ENCODE assay signal across 24 cellular contexts in the genomic region with DNA sequence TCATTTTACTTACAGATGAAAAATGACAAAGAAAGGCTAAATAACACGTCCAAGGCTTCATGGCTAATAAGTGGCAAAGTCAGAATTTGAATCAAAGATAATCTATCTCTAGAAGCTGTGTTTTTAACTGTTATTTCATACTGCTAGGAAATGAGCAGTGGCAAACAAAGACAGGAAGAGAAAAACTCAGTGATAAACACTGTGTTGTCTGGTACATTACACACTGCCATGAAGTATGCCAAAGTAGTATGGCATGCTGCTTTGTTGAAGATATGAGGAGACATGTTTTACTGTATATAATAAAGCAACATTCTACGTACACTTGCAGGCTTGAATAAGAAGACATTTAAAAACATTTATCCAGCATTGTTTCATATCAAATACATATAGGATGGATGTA. TPM values are rescaled to one million over a fixed set of nuclear protein-coding genes. Genes with fewer than 3 reads are reported as not detected.
DNase-seq lines count a peak whose midpoint lies in the region; ATAC-seq, FAIRE-seq and TF ChIP-seq lines count a peak whose summit lies in the region.
"Had no signal": no experiment of that assay in that cellular context is flagged by ENCODE, and none has a peak within 500 bp of the region (broad histone marks: within the 10 kb centered on the region; RNA-seq: fewer than 3 reads in every experiment).

No MANE protein-coding gene starts in this region.

- POLR2A ChIA-PET in endothelial cell of umbilical vein (lab: Charles Lee), result no interaction called here
- POLR2A ChIA-PET in activated CD4-positive, alpha-beta memory T cell treated with anti-CD3 and anti-CD28 coated beads, Interleukin-2, amount 10 ng/mL, durations not matched to agents 7 days and 5 days (lab: Charles Lee), result no interaction called here

- H3K4me2 ChIP-seq in Loucy (ENCODE audit: low read depth, low read length, poor library complexity, severe bottlenecking) (no peak overlapping the region), endothelial cell of umbilical vein (ENCODE audit: insufficient read depth, low read length) (peak overlapping the region; percentile 52)
- H3K4me2 ChIP-seq: A549; BLaER1 treated with 17β-estradiol and CSF1 and Interleukin-3, amounts not matched to agents 10 nM and 100 nM had no signal

- TF ChIP-seq POLR2A in endothelial cell of umbilical vein (IDR thresholded peaks at IDR 0.05; ENCODE audit: low read depth, low read length) (no peak), gastroesophageal sphincter (IDR thresholded peaks at IDR 0.05) (no peak)

- no peaks in the 10 kb centered on the region for H3K79me2 ChIP-seq in Loucy (ENCODE audit: insufficient read depth, low read length)
- no peaks in the 10 kb centered on the region for H3K79me2 ChIP-seq in endothelial cell of umbilical vein (ENCODE audit: control insufficient read depth, insufficient read depth, low read length)

- FAIRE-seq in endothelial cell of umbilical vein (lab: Jason Lieb, UNC), result no peak
- FAIRE-seq: A549, D721Med, G401.6, GM12891, GM19239 had no signal

- H4K20me1 ChIP-seq in Loucy (ENCODE audit: insufficient read depth, low read length, poor library complexity, severe bottlenecking), result no peaks in the 10 kb centered on the region
- no peaks in the 10 kb centered on the region for H4K20me1 ChIP-seq in endothelial cell of umbilical vein (replicated peaks; ENCODE audit: control insufficient read depth, extremely low read depth, insufficient read depth, low read length)
- H4K20me1 ChIP-seq: BLaER1 treated with 17β-estradiol and CSF1 and Interleukin-3, amounts not matched to agents 10 nM and 100 nM had no signal

- dilution Hi-C loops in endothelial cell of umbilical vein (cut with MboI; ENCODE audit: extremely low pct_ligation_motif_present, low sequenced_read_pairs), result no loop called here

- no peaks in the 10 kb centered on the region for H3F3A ChIP-seq in Loucy (ENCODE audit: low read depth)

- no peaks in the 10 kb centered on the region for H3K4me1 Mint-ChIP-seq in activated CD4-positive, alpha-beta memory T cell treated with anti-CD3 and anti-CD28 coated beads, Interleukin-2, amount 10 ng/mL, durations not matched to agents 7 days and 5 days
- H3K4me1 Mint-ChIP-seq: B cell had no signal

- CTCF ChIA-PET in endothelial cell of umbilical vein (lab: Charles Lee), result interaction anchor here (1.5 to 2.8 kb wide), 3 partner anchors 11 to 66 kb away, joined by 4 to 11 read pairs (median 10); no protein-coding TSS in a partner anchor
- CTCF ChIA-PET in activated CD4-positive, alpha-beta memory T cell treated with anti-CD3 and anti-CD28 coated beads, Interleukin-2, amount 10 ng/mL, durations not matched to agents 7 days and 5 days (lab: Charles Lee), result interaction anchor here (1.1 kb wide), 1 partner anchor 66 kb away, joined by 3 read pairs; no protein-coding TSS in a partner anchor

- no peak overlapping the region for H3K27ac Mint-ChIP-seq in activated CD4-positive, alpha-beta memory T cell treated with anti-CD3 and anti-CD28 coated beads, Interleukin-2, amount 10 ng/mL, durations not matched to agents 7 days and 5 days
- H3K27ac Mint-ChIP-seq: B cell; CD4-positive, alpha-beta T cell; CD8-positive, alpha-beta T cell had no signal

- no TSS peak for BruUV-seq in endothelial cell of umbilical vein (replicated peaks; lab: Mats Ljungman, UMichigan)

- peaks cover 2% of the 10 kb centered on the region for H3K27me3 Mint-ChIP-seq in activated CD4-positive, alpha-beta memory T cell treated with anti-CD3 and anti-CD28 coated beads, Interleukin-2, amount 10 ng/mL, durations not matched to agents 7 days and 5 days

- no peak for ATAC-seq in gastroesophageal sphincter
- ATAC-seq: A549; CD8-positive, alpha-beta T cell had no signal

- H3K4me1 ChIP-seq in Loucy (ENCODE audit: insufficient read depth, low read length, poor library complexity, severe bottlenecking) (no peaks in the 10 kb centered on the region), endothelial cell of umbilical vein (ENCODE audit: control insufficient read depth, extremely low read depth, insufficient read depth, low read length) (peaks cover 23% of the 10 kb centered on the region), gastroesophageal sphincter (no peaks in the 10 kb centered on the region)
- H3K4me1 ChIP-seq: BLaER1 treated with 17β-estradiol and CSF1 and Interleukin-3, amounts not matched to agents 10 nM and 100 nM; Caco-2 had no signal

- H3K36me3 ChIP-seq in Loucy (ENCODE audit: insufficient read depth, low read length), result no peaks in the 10 kb centered on the region
- no peaks in the 10 kb centered on the region for H3K36me3 ChIP-seq in endothelial cell of umbilical vein (ENCODE audit: control insufficient read depth in 2 of 2, extremely low read depth in 1 of 2, insufficient read depth in 2 of 2, low read length in 2 of 2)
- H3K36me3 ChIP-seq in gastroesophageal sphincter, result no peaks in the 10 kb centered on the region
- H3K36me3 ChIP-seq: BLaER1 treated with 17β-estradiol and CSF1 and Interleukin-3, amounts not matched to agents 10 nM and 100 nM had no signal

- H2AFZ ChIP-seq in Loucy (ENCODE audit: low read length) (0 out of 2 replicates have a peak overlapping the region, but pooled peaks have one; percentile 41), endothelial cell of umbilical vein (ENCODE audit: low read depth, low read length) (peak overlapping the region; percentile 53)

- peak; percentile 42 to 57 for DNase-seq in dermis microvascular lymphatic vessel endothelial cell (ENCODE audit: low read depth in 2 of 2)
- DNase-seq in endothelial cell of umbilical vein (ENCODE audit: low read depth, low spot score), result peak; percentile 65
- peak; percentile 19 to 41 for DNase-seq in lung microvascular endothelial cell (ENCODE audit: low read depth in 2 of 2)
- no peak for DNase-seq in activated CD4-positive, CD25-positive, alpha-beta regulatory T cell treated with anti-CD3 and anti-CD28 coated beads, Interleukin-2, amount 50 U/mL, for 72 hours
- DNase-seq in activated CD4-positive, alpha-beta memory T cell treated with anti-CD3 and anti-CD28 coated beads, Interleukin-2, amount 10 ng/mL, durations not matched to agents 7 days and 5 days, result no peak
- no peak for DNase-seq in activated T-cell treated with anti-CD3 and anti-CD28 coated beads, Interleukin-2, amount 50 U/mL, for 48 hours
- DNase-seq: AML-193; Caco-2; Calu3; CD4-positive, alpha-beta T cell; CD8-positive, alpha-beta T cell; DMS79 treated with DMSO at 0.1 percent for 48 hours; GF-D8 had no signal

- H3K27ac ChIP-seq in endothelial cell of umbilical vein (ENCODE audit: insufficient read depth, low read depth, low read length) (peak overlapping the region; percentile 52), gastroesophageal sphincter (no peak overlapping the region)
- H3K27ac ChIP-seq: 22Rv1; A549; BLaER1 treated with 17β-estradiol and CSF1 and Interleukin-3, amounts not matched to agents 10 nM and 100 nM; C4-2B had no signal

- H3K9ac ChIP-seq in Loucy (ENCODE audit: low read depth, low read length, poor library complexity, severe bottlenecking) (no peak overlapping the region), endothelial cell of umbilical vein (replicated peaks; ENCODE audit: extremely low read depth, insufficient read depth, low read length) (peak overlapping the region; percentile 33)
- H3K9ac ChIP-seq: BLaER1 treated with 17β-estradiol and CSF1 and Interleukin-3, amounts not matched to agents 10 nM and 100 nM had no signal

- intact Hi-C loops in endothelial cell of umbilical vein (cut with micrococcal nuclease), result no loop called here

- no peaks in the 10 kb centered on the region for H3K9me1 ChIP-seq in endothelial cell of umbilical vein (replicated peaks; ENCODE audit: control insufficient read depth, extremely low read depth, insufficient read depth, low read length)

- no peaks in the 10 kb centered on the region for H3K36me3 Mint-ChIP-seq in activated CD4-positive, alpha-beta memory T cell treated with anti-CD3 and anti-CD28 coated beads, Interleukin-2, amount 10 ng/mL, durations not matched to agents 7 days and 5 days (ENCODE audit: low read depth)
- H3K36me3 Mint-ChIP-seq: CD8-positive, alpha-beta T cell had no signal

- no peak overlapping the region for H3K4me3 Mint-ChIP-seq in activated CD4-positive, alpha-beta memory T cell treated with anti-CD3 and anti-CD28 coated beads, Interleukin-2, amount 10 ng/mL, durations not matched to agents 7 days and 5 days
- H3K4me3 Mint-ChIP-seq: B cell; CD4-positive, alpha-beta T cell; CD8-positive, alpha-beta T cell had no signal

- H3K27me3 ChIP-seq in Loucy (ENCODE audit: insufficient read depth, low read length, poor library complexity, severe bottlenecking) (no peaks in the 10 kb centered on the region), endothelial cell of umbilical vein (ENCODE audit: control insufficient read depth in 2 of 2, insufficient read depth in 2 of 2, low read length in 2 of 2) (no peaks in the 10 kb centered on the region), gastroesophageal sphincter (no peaks in the 10 kb centered on the region)
- H3K27me3 ChIP-seq: BLaER1 treated with 17β-estradiol and CSF1 and Interleukin-3, amounts not matched to agents 10 nM and 100 nM had no signal

- H3K9me3 ChIP-seq in Loucy (ENCODE audit: insufficient read depth, low read depth, low read length) (no peaks in the 10 kb centered on the region), endothelial cell of umbilical vein (replicated peaks; ENCODE audit: control insufficient read depth, insufficient read depth, low read length) (no peaks in the 10 kb centered on the region), gastroesophageal sphincter (no peaks in the 10 kb centered on the region)
- H3K9me3 ChIP-seq: A549; BLaER1 treated with 17β-estradiol and CSF1 and Interleukin-3, amounts not matched to agents 10 nM and 100 nM; Caco-2 had no signal

- no peaks in the 10 kb centered on the region for H3K9me3 Mint-ChIP-seq in activated CD4-positive, alpha-beta memory T cell treated with anti-CD3 and anti-CD28 coated beads, Interleukin-2, amount 10 ng/mL, durations not matched to agents 7 days and 5 days
- H3K9me3 Mint-ChIP-seq: CD4-positive, alpha-beta T cell; CD8-positive, alpha-beta T cell had no signal

- TF ChIP-seq CTCF in Loucy (conservative IDR thresholded peaks at IDR 0.05; ENCODE audit: low read length) (no peak), endothelial cell of umbilical vein (IDR thresholded peaks at IDR 0.05; ENCODE audit: extremely low read depth in 1 of 2, insufficient read depth in 1 of 2, low read depth in 1 of 2, low read length in 2 of 2) (no peak), gastroesophageal sphincter (IDR thresholded peaks at IDR 0.05) (no peak)

- TF ChIP-seq EP300 in gastroesophageal sphincter (IDR thresholded peaks at IDR 0.05), result no peak

- no peaks in the 10 kb centered on the region for H3K9me2 ChIP-seq in Loucy (replicated peaks; ENCODE audit: low read depth, low read length)

- H3K4me3 ChIP-seq in Loucy (ENCODE audit: low read length, poor library complexity, severe bottlenecking) (no peak overlapping the region), endothelial cell of umbilical vein (replicated peaks in 1 of 3; ENCODE audit: insufficient read depth in 1 of 3, low read depth in 1 of 3, low read length in 3 of 3) (no peak overlapping the region), gastroesophageal sphincter (no peak overlapping the region)
- H3K4me3 ChIP-seq: A549; BLaER1 treated with 17β-estradiol and CSF1 and Interleukin-3, amounts not matched to agents 10 nM and 100 nM had no signal

- WGBS in gastroesophageal sphincter (ENCODE audit: low coverage in 1 of 2), 2 donors, result 78 to 84% methylated on average over 2 of the region's 2 CpGs

RNA-seq across cellular contexts. Expression of a gene that starts 49.5 kb away (rescaled TPM):
- 3.3 and 3.9 TPM in 2 replicates for total RNA-seq in dermis microvascular lymphatic vessel endothelial cell
- 4.2 and 5.0 TPM in 2 replicates for total RNA-seq in endothelial cell of umbilical vein
- 1.0 and 1.1 TPM in 2 replicates for polyA plus RNA-seq in endothelial cell of umbilical vein
- 1.3 and 1.7 TPM in 2 replicates for polyA plus RNA-seq in endothelial cell of umbilical vein (2011; cell fraction: cytosol; rRNA removed)
- 1.5 and 1.8 TPM in 2 replicates for polyA plus RNA-seq in endothelial cell of umbilical vein (2011; cell fraction: nucleus; rRNA removed)
- 1.4 and 2.7 TPM in 2 replicates for polyA plus RNA-seq in endothelial cell of umbilical vein (2012)
- 1.8 and 2.1 TPM in 2 replicates for polyA minus RNA-seq in endothelial cell of umbilical vein
- polyA minus RNA-seq in endothelial cell of umbilical vein (2011; cell fraction: cytosol; rRNA and poly(A)+ RNA removed), result 4.2 TPM
- polyA minus RNA-seq in endothelial cell of umbilical vein (2011; cell fraction: nucleus; rRNA and poly(A)+ RNA removed), result 2.8 and 2.9 TPM in 2 replicates
- 3.1 and 4.8 TPM in 2 replicates for total RNA-seq in lung microvascular endothelial cell
- total RNA-seq in gastroesophageal sphincter, result 1 to 10 TPM; 1.2 to 4.5 (median 2.9) TPM
- total RNA-seq in activated CD4-positive, alpha-beta memory T cell treated with anti-CD3 and anti-CD28 coated beads, Interleukin-2, amount 10 ng/mL, durations not matched to agents 7 days and 5 days, result 1 to 10 TPM; 3.9 to 4.7 TPM

Comparison
In these comparisons a context has a peak if more than half of its experiments do, and no peak if none do; other contexts are left out.
1. DNase-seq: peak in dermis microvascular lymphatic vessel endothelial cell (2 of 2), endothelial cell of umbilical vein (single experiment) and lung microvascular endothelial cell (2 of 2); none in activated CD4-positive, CD25-positive, alpha-beta regulatory T cell treated with anti-CD3 and anti-CD28 coated beads, Interleukin-2, amount 50 U/mL, for 72 hours (single experiment), activated CD4-positive, alpha-beta memory T cell treated with anti-CD3 and anti-CD28 coated beads, Interleukin-2, amount 10 ng/mL, durations not matched to agents 7 days and 5 days (single experiment) and activated T-cell treated with anti-CD3 and anti-CD28 coated beads, Interleukin-2, amount 50 U/mL, for 48 hours (0 of 2).